ENCODE assay signal across 13 cellular contexts in the genomic region with DNA sequence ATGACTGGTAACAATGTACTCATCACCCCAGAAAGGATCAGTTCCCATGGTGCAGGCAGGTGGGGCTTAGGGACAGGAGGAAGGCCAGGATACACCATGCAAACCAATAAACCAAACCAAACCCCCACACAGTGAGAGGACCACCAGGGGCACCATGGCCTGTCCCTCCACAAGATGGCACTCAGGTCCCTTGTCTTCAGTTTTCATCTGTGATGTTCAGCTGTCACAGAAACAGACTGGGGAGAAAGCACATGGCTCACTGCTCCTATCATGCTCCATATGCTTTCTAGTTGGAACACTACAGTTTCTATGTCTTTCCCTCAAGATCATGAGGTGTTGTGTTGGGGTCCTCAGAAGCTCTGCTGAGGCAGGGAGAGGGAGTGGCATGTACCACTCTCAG. TPM values are rescaled to one million over a fixed set of nuclear protein-coding genes. Genes with fewer than 3 reads are reported as not detected.
A peak's percentile ranks its signal among the peaks of the same experiment; 100 is the strongest.
DNase-seq lines count a peak whose midpoint lies in the region; ATAC-seq and TF ChIP-seq lines count a peak whose summit lies in the region.
"Had no signal": no experiment of that assay in that cellular context is flagged by ENCODE, and none has a peak within 500 bp of the region (broad histone marks: within the 10 kb centered on the region; RNA-seq: fewer than 3 reads in every experiment).

No MANE protein-coding gene starts in this region.

- H3K4me3 ChIP-seq in HCT116 (replicated peaks in 1 of 2; ENCODE audit: low read depth in 1 of 2, low read length in 2 of 2) = no peak overlapping the region
- no peak overlapping the region for H3K4me3 ChIP-seq in neural cell (ENCODE audit: low read length)
- H3K4me3 ChIP-seq: BLaER1 treated with 17β-estradiol and CSF1 and Interleukin-3, amounts not matched to agents 10 nM and 100 nM had no signal

- no peaks in the 10 kb centered on the region for H3K4me1 Mint-ChIP-seq in activated naive CD4-positive, alpha-beta T cell treated with anti-CD3 and anti-CD28 coated beads, Interleukin-2, amount 10 ng/mL, durations not matched to agents 7 days and 5 days
- H3K4me1 Mint-ChIP-seq: activated T-helper 17 cell treated with anti-CD3 and anti-CD28 coated beads, Interleukin-2, amount 50 U/mL, for 72 hours had no signal

- TF ChIP-seq POLR2A in HCT116 (IDR thresholded peaks at IDR 0.05; ENCODE audit: borderline replicate concordance, extremely low read depth, insufficient read depth, insufficient read length) = no peak

- H3K36me3 Mint-ChIP-seq in activated naive CD4-positive, alpha-beta T cell treated with anti-CD3 and anti-CD28 coated beads, Interleukin-2, amount 10 ng/mL, durations not matched to agents 7 days and 5 days = no peaks in the 10 kb centered on the region

- H3K4me1 ChIP-seq in HCT116 (ENCODE audit: control insufficient read depth in 1 of 2, insufficient read depth in 2 of 2, low read length in 2 of 2) = peaks cover 5 to 76% of the 10 kb centered on the region in 2 experiments; a peak in 3 of 4 replicates

- H3K9ac ChIP-seq in HCT116 (ENCODE audit: low read length) (0 out of 2 replicates have a peak overlapping the region, but pooled peaks have one; percentile 1), neural cell (ENCODE audit: low read length) (no peak overlapping the region)
- H3K9ac ChIP-seq: BLaER1 treated with 17β-estradiol and CSF1 and Interleukin-3, amounts not matched to agents 10 nM and 100 nM had no signal

- H3K4me2 ChIP-seq in HCT116 (ENCODE audit: low read length) (no peak overlapping the region), neural cell (ENCODE audit: low read length) (no peak overlapping the region)
- H3K4me2 ChIP-seq: BLaER1 treated with 17β-estradiol and CSF1 and Interleukin-3, amounts not matched to agents 10 nM and 100 nM had no signal

- intact Hi-C loops in HCT116 (cut with micrococcal nuclease) = no loop called here

- RAD21 ChIA-PET in HCT116 (lab: Charles Lee; ENCODE audit: low non-redundant PET in 1 of 2, low total read pairs in 2 of 2, uncharacterized antibody in 2 of 2, unreplicated experiment in 2 of 2) = no interaction called here

- H3K36me3 ChIP-seq in HCT116 (ENCODE audit: control insufficient read depth in 1 of 2, insufficient read depth in 2 of 2, low read length in 2 of 2) (peaks cover 22 to 93% of the 10 kb centered on the region in 2 experiments), neural cell (ENCODE audit: insufficient read depth, low read length) (no peaks in the 10 kb centered on the region)
- H3K36me3 ChIP-seq: neutrophil had no signal

- TF ChIP-seq CTCF in HCT116 (IDR thresholded peaks at IDR 0.05 in 2 of 3, conservative IDR thresholded peaks at IDR 0.05 in 1 of 3; ENCODE audit: borderline replicate concordance in 1 of 3, insufficient read depth in 1 of 3, low read depth in 2 of 3, low read length in 2 of 3) (peak in 1 of 3 experiments; percentile 28; a peak in 2 of 6 replicates), neural cell (IDR thresholded peaks at IDR 0.05; ENCODE audit: poor library complexity, severe bottlenecking) (peak; percentile 48)

- TF ChIP-seq EP300 in neural cell (conservative IDR thresholded peaks at IDR 0.05; ENCODE audit: poor library complexity, severe bottlenecking) = no peak

- no peak overlapping the region; the same call in 1 of the 2 replicates for H3K27ac ChIP-seq in HCT116 (ENCODE audit: low read depth, low read length)
- H3K27ac ChIP-seq in neural cell (ENCODE audit: low read length) = no peak overlapping the region
- H3K27ac ChIP-seq: BLaER1 treated with 17β-estradiol and CSF1 and Interleukin-3, amounts not matched to agents 10 nM and 100 nM; neutrophil had no signal

- peak; percentile 49; the same call in 1 of the 2 replicates for ATAC-seq in HCT116
- ATAC-seq in GM21447 (IDR thresholded peaks at IDR 0.05; ENCODE audit: unreplicated experiment) = no peak
- ATAC-seq: activated T-helper 17 cell treated with anti-CD3 and anti-CD28 coated beads, Interleukin-2, amount 50 U/mL, for 72 hours; left cardiac atrium had no signal

- H3K79me2 ChIP-seq in HCT116 (ENCODE audit: insufficient read depth, low read length) = peaks cover 100% of the 10 kb centered on the region
- H3K79me2 ChIP-seq in neural cell (replicated peaks; ENCODE audit: insufficient read depth, low read length) = no peaks in the 10 kb centered on the region

- CTCF ChIA-PET in activated naive CD4-positive, alpha-beta T cell treated with anti-CD3 and anti-CD28 coated beads, Interleukin-2, amount 10 ng/mL, durations not matched to agents 7 days and 5 days (lab: Charles Lee) = no interaction called here
- CTCF ChIA-PET in HCT116 (lab: Charles Lee) = no interaction called here

- peaks cover 38% of the 10 kb centered on the region for H4K20me1 ChIP-seq in HCT116 (ENCODE audit: insufficient read depth)
- H4K20me1 ChIP-seq in neural cell (ENCODE audit: insufficient read depth) = no peaks in the 10 kb centered on the region

- POLR2A ChIA-PET in HCT116 (lab: Charles Lee) = no interaction called here

- H3K27ac Mint-ChIP-seq in activated naive CD4-positive, alpha-beta T cell treated with anti-CD3 and anti-CD28 coated beads, Interleukin-2, amount 10 ng/mL, durations not matched to agents 7 days and 5 days = no peak overlapping the region
- H3K27ac Mint-ChIP-seq: activated T-helper 17 cell treated with anti-CD3 and anti-CD28 coated beads, Interleukin-2, amount 50 U/mL, for 72 hours had no signal

- TF ChIP-seq RAD21 in HCT116 (IDR thresholded peaks at IDR 0.05; ENCODE audit: low read depth) = peak; percentile 31; the same call in 1 of the 2 replicates
- TF ChIP-seq RAD21 in neural cell (conservative IDR thresholded peaks at IDR 0.05) = peak; percentile 51

- no peaks in the 10 kb centered on the region for H3K9me2 ChIP-seq in HCT116 (ENCODE audit: insufficient read depth)
- no peaks in the 10 kb centered on the region for H3K9me2 ChIP-seq in neural cell (ENCODE audit: insufficient read depth, low read length)

- H3K4me3 Mint-ChIP-seq in activated naive CD4-positive, alpha-beta T cell treated with anti-CD3 and anti-CD28 coated beads, Interleukin-2, amount 10 ng/mL, durations not matched to agents 7 days and 5 days = no peak overlapping the region
- H3K4me3 Mint-ChIP-seq: activated T-helper 17 cell treated with anti-CD3 and anti-CD28 coated beads, Interleukin-2, amount 50 U/mL, for 72 hours had no signal

- peak; percentile 9 for DNase-seq in activated naive CD4-positive, alpha-beta T cell treated with Interleukin-2 at 50 U/mL for 16 hours
- no peak for DNase-seq in activated naive CD4-positive, alpha-beta T cell treated with anti-CD3 and anti-CD28 coated beads, Interleukin-2, amount 10 ng/mL, durations not matched to agents 7 days and 5 days
- DNase-seq in HCT116 (ENCODE audit: low read depth, low spot score) (no peak), EL (no peak), amygdala (lab: John Stamatoyannopoulos, UW) (no peak)
- peak; percentile 28 for DNase-seq in activated naive CD4-positive, alpha-beta T cell treated with anti-CD3 and anti-CD28 coated beads, Interleukin-2, amount 50 U/mL, for 16 hours
- DNase-seq: left cardiac atrium, NCI-H2081 treated with DMSO at 0.1 percent for 48 hours had no signal

- H3K27me3 ChIP-seq in HCT116 (ENCODE audit: insufficient read depth, low read length) (no peaks in the 10 kb centered on the region), neural cell (ENCODE audit: insufficient read depth, low read depth, low read length) (no peaks in the 10 kb centered on the region)
- H3K27me3 ChIP-seq: BLaER1 treated with 17β-estradiol and CSF1 and Interleukin-3, amounts not matched to agents 10 nM and 100 nM; neutrophil had no signal

- no peaks in the 10 kb centered on the region for H3K9me3 ChIP-seq in HCT116 (ENCODE audit: control insufficient read depth in 1 of 2, insufficient read depth in 1 of 2, low read depth in 1 of 2, low read length in 2 of 2)
- H3K9me3 ChIP-seq in neural cell (ENCODE audit: low read length) = no peaks in the 10 kb centered on the region
- H3K9me3 ChIP-seq: BLaER1 treated with 17β-estradiol and CSF1 and Interleukin-3, amounts not matched to agents 10 nM and 100 nM; neutrophil had no signal

- no TSS peak for BruUV-seq in HCT116 (replicated peaks; lab: Mats Ljungman, UMichigan)

- no peaks in the 10 kb centered on the region for H3K27me3 Mint-ChIP-seq in activated naive CD4-positive, alpha-beta T cell treated with anti-CD3 and anti-CD28 coated beads, Interleukin-2, amount 10 ng/mL, durations not matched to agents 7 days and 5 days
- H3K27me3 Mint-ChIP-seq: activated T-helper 17 cell treated with anti-CD3 and anti-CD28 coated beads, Interleukin-2, amount 50 U/mL, for 72 hours had no signal

- no peaks in the 10 kb centered on the region for H3F3A ChIP-seq in neural cell (ENCODE audit: insufficient read depth, low read length, poor library complexity, severe bottlenecking)

- H2AFZ ChIP-seq in HCT116 (ENCODE audit: low read depth, low read length, poor library complexity, severe bottlenecking) (no peak overlapping the region), neural cell (ENCODE audit: low read depth, low read length) (no peak overlapping the region)

- H3K9me3 Mint-ChIP-seq in activated naive CD4-positive, alpha-beta T cell treated with anti-CD3 and anti-CD28 coated beads, Interleukin-2, amount 10 ng/mL, durations not matched to agents 7 days and 5 days = no peaks in the 10 kb centered on the region
- H3K9me3 Mint-ChIP-seq: activated T-helper 17 cell treated with anti-CD3 and anti-CD28 coated beads, Interleukin-2, amount 50 U/mL, for 72 hours had no signal

TF ChIP-seq in HCT116, 20 proteins besides CTCF, POLR2A, EP300 and RAD21 (continues in another document):
- TF ChIP-seq EGR1 (IDR thresholded peaks at IDR 0.05; ENCODE audit: low read depth) = no peak
- TF ChIP-seq CBX3 (IDR thresholded peaks at IDR 0.05; ENCODE audit: low read depth) = no peak
- no peak for TF ChIP-seq EZH2phosphoT487 (IDR thresholded peaks at IDR 0.05; ENCODE audit: borderline replicate concordance)
- no peak for TF ChIP-seq ELF1 (IDR thresholded peaks at IDR 0.05; ENCODE audit: borderline replicate concordance, low read depth)
- no peak for TF ChIP-seq ZFX (IDR thresholded peaks at IDR 0.05)

TF ChIP-seq in neural cell, 6 proteins besides CTCF, POLR2A, EP300 and RAD21:
- no peak for TF ChIP-seq MXI1 (conservative IDR thresholded peaks at IDR 0.05; ENCODE audit: poor library complexity, severe bottlenecking)
- TF ChIP-seq SMC3 (conservative IDR thresholded peaks at IDR 0.05; ENCODE audit: poor library complexity) = peak; percentile 34
- no peak for TF ChIP-seq TAF1 (IDR thresholded peaks at IDR 0.05; ENCODE audit: low read depth)

RNA-seq across cellular contexts. Expression of a gene that starts 10.1 kb away (rescaled TPM):
- 134 TPM for total RNA-seq in HCT116 (2021; ENCODE audit: unreplicated experiment)
- 108 and 124 TPM in 2 replicates for polyA plus RNA-seq in HCT116 (2012)
- polyA plus RNA-seq in neural cell = 0.10 and 0.35 TPM in 2 replicates
- polyA minus RNA-seq in neural cell = 0.69 and 0.97 TPM in 2 replicates

Comparison
In these comparisons a context has a peak if more than half of its experiments do, and no peak if none do; other contexts are left out.
1. DNase-seq: peak in activated naive CD4-positive, alpha-beta T cell treated with Interleukin-2 at 50 U/mL for 16 hours (single experiment) and activated naive CD4-positive, alpha-beta T cell treated with anti-CD3 and anti-CD28 coated beads, Interleukin-2, amount 50 U/mL, for 16 hours (single experiment); none in activated naive CD4-positive, alpha-beta T cell treated with anti-CD3 and anti-CD28 coated beads, Interleukin-2, amount 10 ng/mL, durations not matched to agents 7 days and 5 days (single experiment), HCT116 (single experiment), EL (single experiment) and amygdala (0 of 56).